ENCODE assay signal across 15 cellular contexts in the genomic region with DNA sequence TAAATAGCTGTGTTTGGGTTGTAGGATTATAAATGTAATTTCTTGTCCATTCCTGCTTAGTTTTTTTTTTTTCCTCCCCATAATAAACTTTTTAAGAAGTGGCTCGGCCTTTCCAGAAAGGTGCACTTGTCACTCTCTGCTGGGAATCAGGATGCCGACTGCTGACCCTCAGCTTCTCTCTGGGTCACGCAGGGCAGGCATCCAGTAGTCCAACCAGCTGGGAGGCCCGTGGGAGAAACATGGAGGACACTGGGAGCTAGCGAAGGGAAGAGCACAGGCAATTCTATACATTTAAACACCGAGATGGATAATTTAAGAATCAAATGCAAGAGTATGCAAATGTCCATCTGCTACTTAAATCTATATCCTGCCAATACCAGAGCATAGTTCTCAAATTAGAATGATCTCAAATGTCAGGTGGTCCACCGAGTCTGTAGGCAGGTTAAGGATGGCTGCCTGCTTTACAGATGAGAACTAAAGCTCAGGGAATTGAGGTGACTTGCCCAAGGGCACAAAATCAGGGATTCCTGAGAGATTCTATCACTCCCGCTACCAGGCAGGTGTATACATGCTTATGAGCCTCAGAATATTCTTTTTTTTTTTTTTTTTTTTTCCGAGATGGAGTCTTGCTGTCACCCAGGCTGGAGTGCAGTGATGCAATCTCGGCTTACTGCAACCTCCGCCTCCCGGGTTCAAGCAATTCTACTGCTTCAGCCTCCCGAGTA.
"Had no signal": no experiment of that assay in that cellular context is flagged by ENCODE, and none has a peak within 500 bp of the region (broad histone marks: within the 10 kb centered on the region; RNA-seq: fewer than 3 reads in every experiment).

No MANE protein-coding gene starts in this region.

- H3K9me3 Mint-ChIP-seq: activated CD8-positive, alpha-beta T cell treated with anti-CD3 and anti-CD28 coated beads for 36 hours; activated naive CD4-positive, alpha-beta T cell treated with anti-CD3 and anti-CD28 coated beads, Interleukin-2, amount 50 U/mL, for 72 hours; activated T-cell treated with anti-CD3 and anti-CD28 coated beads, Interleukin-2, amount 50 U/mL, for 72 hours; natural killer cell treated with Interleukin-12 subunit alpha and Interleukin-12 subunit beta and Interleukin-15 and Interleukin-18, amount 100 ng/mL, for 72 hours had no signal

- H3K36me3 Mint-ChIP-seq: activated naive CD4-positive, alpha-beta T cell treated with anti-CD3 and anti-CD28 coated beads, Interleukin-2, amount 50 U/mL, for 72 hours; natural killer cell treated with Interleukin-12 subunit alpha and Interleukin-12 subunit beta and Interleukin-15 and Interleukin-18, amount 100 ng/mL, for 72 hours had no signal

- H3K27ac Mint-ChIP-seq: activated CD8-positive, alpha-beta T cell treated with anti-CD3 and anti-CD28 coated beads for 36 hours; activated naive CD4-positive, alpha-beta T cell treated with anti-CD3 and anti-CD28 coated beads, Interleukin-2, amount 50 U/mL, for 72 hours; activated T-cell treated with anti-CD3 and anti-CD28 coated beads, Interleukin-2, amount 50 U/mL, for 72 hours; natural killer cell treated with Interleukin-12 subunit alpha and Interleukin-12 subunit beta and Interleukin-15 and Interleukin-18, amount 100 ng/mL, for 72 hours; T-helper 17 cell had no signal

- H3K27me3 Mint-ChIP-seq: activated CD8-positive, alpha-beta T cell treated with anti-CD3 and anti-CD28 coated beads for 36 hours; natural killer cell treated with Interleukin-12 subunit alpha and Interleukin-12 subunit beta and Interleukin-15 and Interleukin-18, amount 100 ng/mL, for 72 hours had no signal

- DNase-seq: activated CD8-positive, alpha-beta T cell treated with anti-CD3 and anti-CD28 coated beads for 36 hours; activated gamma-delta T cell; activated T-cell treated with anti-CD3 and anti-CD28 coated beads, Interleukin-2, amount 50 U/mL, for 72 hours; central memory CD4-positive, alpha-beta T cell; effector CD8-positive, alpha-beta T cell; mesendoderm; stimulated activated CD4-positive, alpha-beta T cell treated with anti-CD3 and anti-CD28 coated beads, Interleukin-12 subunit alpha, Interleukin-12 subunit beta, amount 100 ng/mL, for 4 hours; stimulated activated CD4-positive, alpha-beta T cell treated with anti-CD3 and anti-CD28 coated beads, Interleukin-2, amount 100 ng/mL, for 24 hours; stomach; T-helper 17 cell; upper lobe of right lung; WERI-Rb-1 had no signal

- H3K9me3 ChIP-seq: stomach, thoracic aorta, upper lobe of right lung had no signal

- H3K27ac ChIP-seq: stomach, thoracic aorta had no signal

- H3K4me3 Mint-ChIP-seq: activated CD8-positive, alpha-beta T cell treated with anti-CD3 and anti-CD28 coated beads for 36 hours; activated T-cell treated with anti-CD3 and anti-CD28 coated beads, Interleukin-2, amount 50 U/mL, for 72 hours; natural killer cell treated with Interleukin-12 subunit alpha and Interleukin-12 subunit beta and Interleukin-15 and Interleukin-18, amount 100 ng/mL, for 72 hours; T-helper 17 cell had no signal

- H3K4me3 ChIP-seq: stomach, thoracic aorta, upper lobe of right lung had no signal

- H3K27me3 ChIP-seq: stomach, upper lobe of right lung had no signal

- H3K36me3 ChIP-seq: thoracic aorta, WERI-Rb-1 had no signal

- H3K4me1 Mint-ChIP-seq: T-helper 17 cell had no signal
